Comparison of ENCODE assay signal across 13 cellular contexts in the genomic region with DNA sequence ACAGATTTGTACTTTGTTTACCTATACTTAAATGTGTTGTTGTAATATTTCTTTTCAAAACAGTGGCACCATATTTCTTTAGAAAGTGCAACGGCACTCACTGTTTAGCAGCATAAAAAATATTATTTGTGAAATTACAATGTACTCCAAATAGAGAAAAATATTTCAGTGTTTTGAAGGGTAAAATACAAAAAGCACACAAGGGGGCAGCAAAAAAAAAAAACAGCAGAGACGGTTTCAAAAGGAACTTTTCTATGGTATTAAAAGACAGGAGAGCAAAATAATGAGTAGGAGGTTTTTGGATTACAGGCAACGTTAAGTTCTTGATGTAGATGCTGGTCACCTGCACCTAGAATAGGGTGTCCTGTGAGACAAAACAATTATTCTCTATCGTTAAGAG. TPM values are rescaled to one million over a fixed set of nuclear protein-coding genes. Genes with fewer than 3 reads are reported as not detected.
A peak's percentile ranks its signal among the peaks of the same experiment; 100 is the strongest.
DNase-seq lines count a peak whose midpoint lies in the region; ATAC-seq, FAIRE-seq and TF ChIP-seq lines count a peak whose summit lies in the region.
"Had no signal": no experiment of that assay in that cellular context is flagged by ENCODE, and none has a peak within 500 bp of the region (broad histone marks: within the 10 kb centered on the region; RNA-seq: fewer than 3 reads in every experiment).

No MANE protein-coding gene starts in this region.

- H3K4me3 Mint-ChIP-seq in activated CD4-positive, alpha-beta T cell treated with anti-CD3 and anti-CD28 coated beads for 36 hours, result peak overlapping the region; percentile 12

- no peak overlapping the region for H2BK12ac ChIP-seq in H1 (ENCODE audit: low read depth, low read length)

- no peak overlapping the region for H3K18ac ChIP-seq in H1 (ENCODE audit: extremely low read depth, low read length)

- peak overlapping the region; percentile 62 for H3K4me3 ChIP-seq in MM.1S (ENCODE audit: low read length)
- H3K4me3 ChIP-seq in H1 (ENCODE audit: extremely low read depth in 1 of 4, insufficient read depth in 2 of 4, low read depth in 3 of 4, low read length in 4 of 4), result peak overlapping the region; percentile 15 to 72 (median 62); a peak in 6 of 8 replicates
- peak overlapping the region; percentile 71 for H3K4me3 ChIP-seq in osteoblast (ENCODE audit: insufficient read depth, low read length)
- H3K4me3 ChIP-seq in WERI-Rb-1 (ENCODE audit: low read depth, low read length), result no peak overlapping the region
- H3K4me3 ChIP-seq in adrenal gland, result no peak overlapping the region
- H3K4me3 ChIP-seq: mucosa of descending colon had no signal

- H2AFZ ChIP-seq in MM.1S (ENCODE audit: low read length) (no peak overlapping the region), H1 (ENCODE audit: low read length) (no peak overlapping the region), osteoblast (ENCODE audit: low read length) (no peak overlapping the region)

- WGBS in H1 (ENCODE audit: extremely low coverage in 1 of 2, insufficient coverage in 1 of 2, insufficient read length in 1 of 2, insufficient replicate concordance in 2 of 2, low coverage in 1 of 2, low lambda C conversion rate in 2 of 2, missing lambda C conversion rate in 1 of 2), 2 experiments, result 37% methylated on average over 4 of the region's 4 CpGs; no CpG with 5 or more reads in 1 of the 2 experiments
- 52 to 66% (median 65%) methylated on average over 4 of the region's 4 CpGs for WGBS in adrenal gland, 4 donors

- no peak overlapping the region for H3K27ac Mint-ChIP-seq in activated CD4-positive, alpha-beta T cell treated with anti-CD3 and anti-CD28 coated beads for 36 hours

- H3K36me3 Mint-ChIP-seq in activated CD4-positive, alpha-beta T cell treated with anti-CD3 and anti-CD28 coated beads for 36 hours (ENCODE audit: low read depth), result peaks cover 2% of the 10 kb centered on the region

- H3K27me3 Mint-ChIP-seq in activated CD4-positive, alpha-beta T cell treated with anti-CD3 and anti-CD28 coated beads for 36 hours, result peaks cover 22% of the 10 kb centered on the region

- H3K9ac ChIP-seq in MM.1S (ENCODE audit: low read length) (no peak overlapping the region), H1 (replicated peaks in 1 of 4; ENCODE audit: extremely low read depth in 1 of 4, low read depth in 3 of 4, low read length in 3 of 4) (no peak overlapping the region; a peak in 1 of 7 replicates)

- no peak for DNase-seq in activated CD4-positive, alpha-beta T cell treated with anti-CD3 and anti-CD28 coated beads for 36 hours
- DNase-seq in activated CD4-positive, alpha-beta T cell treated with anti-CD3 and anti-CD28 coated beads, Interleukin-2, amount 50 U/mL, for 4 hours, result no peak
- DNase-seq in MM.1S (peak; percentile 22), H1 (ENCODE audit: low read depth in 1 of 2, low spot score in 2 of 2) (no peak), osteoblast (ENCODE audit: insufficient read length, low spot score, missing footprints) (no peak), WERI-Rb-1 (no peak), adrenal gland (no peak), SK-N-DZ (ENCODE audit: low spot score) (no peak)
- DNase-seq: activated effector memory CD4-positive, alpha-beta T cell treated with anti-CD3 and anti-CD28 coated beads, Interleukin-2, amount 50 U/mL, for 16 hours; mucosa of descending colon; NCI-H2029 treated with DMSO at 0.1 percent for 48 hours; stimulated activated CD4-positive, alpha-beta T cell treated with anti-CD3 and anti-CD28 coated beads, Interleukin-4, amount 100 ng/mL, for 24 hours had no signal

- H4K20me1 ChIP-seq in MM.1S (ENCODE audit: insufficient read depth, low read length) (no peaks in the 10 kb centered on the region), H1 (replicated peaks in 1 of 2; ENCODE audit: control insufficient read depth in 1 of 2, insufficient read depth in 2 of 2, low read length in 2 of 2) (no peaks in the 10 kb centered on the region), osteoblast (ENCODE audit: insufficient read depth, low read length) (no peaks in the 10 kb centered on the region)

- H4K5ac ChIP-seq in H1 (ENCODE audit: insufficient read length, low read depth, low read length), result no peak overlapping the region

- H4K91ac ChIP-seq in H1 (replicated peaks; ENCODE audit: insufficient read length, low read length), result no peak overlapping the region

- H2AK5ac ChIP-seq in H1 (ENCODE audit: low read depth, low read length), result no peak overlapping the region

- no peaks in the 10 kb centered on the region for H3F3A ChIP-seq in MM.1S (ENCODE audit: insufficient read depth, low read length)

- no peak overlapping the region for H2BK5ac ChIP-seq in H1 (ENCODE audit: low read depth, low read length)

- intact Hi-C loops in activated CD4-positive, alpha-beta T cell treated with anti-CD3 and anti-CD28 coated beads for 36 hours (cut with DNase I, micrococcal nuclease), result loop anchor here in 1 of 2 experiments (10.0 kb wide), 3 partner anchors 120 to 400 kb away; a partner anchor contains a TSS
- intact Hi-C loops in adrenal gland (cut with DNase I), result no loop called here

- H3K9me3 ChIP-seq in MM.1S (replicated peaks; ENCODE audit: insufficient read depth, low read length) (no peaks in the 10 kb centered on the region), H1 (ENCODE audit: insufficient read depth in 2 of 2, low read depth in 1 of 2, low read length in 1 of 2) (no peaks in the 10 kb centered on the region), osteoblast (ENCODE audit: low read depth, low read length) (no peaks in the 10 kb centered on the region), WERI-Rb-1 (ENCODE audit: severe bottlenecking) (peaks cover 7% of the 10 kb centered on the region), adrenal gland (replicated peaks in 1 of 3) (no peaks in the 10 kb centered on the region)
- H3K9me3 ChIP-seq: mucosa of descending colon had no signal

- no peaks in the 10 kb centered on the region for H3K79me1 ChIP-seq in H1 (ENCODE audit: low read depth, low read length)

- H3K4ac ChIP-seq in H1 (replicated peaks; ENCODE audit: insufficient read length, low read depth, low read length), result no peak overlapping the region

- H3K27me3 ChIP-seq in MM.1S (replicated peaks; ENCODE audit: insufficient read depth, low read length) (no peaks in the 10 kb centered on the region), H1 (replicated peaks in 1 of 4; ENCODE audit: control insufficient read depth in 3 of 4, extremely low read depth in 1 of 4, insufficient read depth in 3 of 4, low read length in 3 of 4) (no peaks in the 10 kb centered on the region), osteoblast (ENCODE audit: insufficient read depth, low read length) (no peaks in the 10 kb centered on the region), WERI-Rb-1 (ENCODE audit: insufficient read depth, low read depth, severe bottlenecking) (peaks cover 31% of the 10 kb centered on the region), adrenal gland (peaks cover 22% of the 10 kb centered on the region)

- no peak overlapping the region for H4K8ac ChIP-seq in H1 (ENCODE audit: extremely low read depth, insufficient read depth, low read length)

- H3K9me2 ChIP-seq in MM.1S (replicated peaks; ENCODE audit: insufficient read depth, low read length), result no peaks in the 10 kb centered on the region

- H2BK20ac ChIP-seq in H1 (ENCODE audit: low read length), result no peak overlapping the region

- peaks cover 9% of the 10 kb centered on the region for H3K4me1 Mint-ChIP-seq in activated CD4-positive, alpha-beta T cell treated with anti-CD3 and anti-CD28 coated beads for 36 hours

- TF ChIP-seq POLR2A in H1 (IDR thresholded peaks at IDR 0.05; ENCODE audit: control extremely low read depth in 1 of 2, low read depth in 2 of 2, low read length in 2 of 2), result no peak
- TF ChIP-seq POLR2A in adrenal gland (IDR thresholded peaks at IDR 0.05), result no peak

- CTCF ChIA-PET in activated CD4-positive, alpha-beta T cell treated with anti-CD3 and anti-CD28 coated beads for 36 hours (lab: Charles Lee), result no interaction called here
- CTCF ChIA-PET in H1 (lab: Charles Lee; ENCODE audit: partially characterized antibody), result interaction anchor here (0.6 kb wide), 1 partner anchor 51 kb away, joined by 5 read pairs; no protein-coding TSS in a partner anchor

- H3K14ac ChIP-seq in H1 (ENCODE audit: insufficient read length), result no peak overlapping the region

- no peaks in the 10 kb centered on the region; the same call in 1 of the 2 replicates for H3K23me2 ChIP-seq in H1 (ENCODE audit: low read depth, low read length)

- no peak overlapping the region for H3K56ac ChIP-seq in H1 (replicated peaks; ENCODE audit: insufficient read length, low read depth, low read length)

- H3K27ac ChIP-seq in MM.1S (ENCODE audit: low read length) (no peak overlapping the region), H1 (ENCODE audit: low read depth, low read length) (no peak overlapping the region), osteoblast (ENCODE audit: low read depth, low read length) (no peak overlapping the region), WERI-Rb-1 (no peak overlapping the region), adrenal gland (no peak overlapping the region)

- TF ChIP-seq RAD21 in H1 (IDR thresholded peaks at IDR 0.05 in 1 of 2, conservative IDR thresholded peaks at IDR 0.05 in 1 of 2; ENCODE audit: low read depth in 2 of 2, low read length in 2 of 2), result no peak

- H3K4me1 ChIP-seq in MM.1S (ENCODE audit: low read length) (no peaks in the 10 kb centered on the region), H1 (replicated peaks in 1 of 4; ENCODE audit: control insufficient read depth in 3 of 4, insufficient read depth in 4 of 4, low read length in 3 of 4) (no peaks in the 10 kb centered on the region; a peak in 1 of 7 replicates), osteoblast (ENCODE audit: insufficient read depth, low read length) (no peaks in the 10 kb centered on the region), adrenal gland (replicated peaks in 1 of 2) (no peaks in the 10 kb centered on the region)

- H3K79me2 ChIP-seq in MM.1S (ENCODE audit: low read length) (peaks cover 21% of the 10 kb centered on the region), H1 (ENCODE audit: control insufficient read depth in 1 of 2, insufficient read depth in 2 of 2, low read length in 2 of 2) (peaks cover 0 to 38% of the 10 kb centered on the region in 2 experiments; a peak in 3 of 4 replicates), osteoblast (ENCODE audit: insufficient read depth, low read length) (no peaks in the 10 kb centered on the region)

- POLR2A ChIA-PET in activated CD4-positive, alpha-beta T cell treated with anti-CD3 and anti-CD28 coated beads for 36 hours (lab: Charles Lee), result no interaction called here
- POLR2A ChIA-PET in H1 (lab: Charles Lee; ENCODE audit: partially characterized antibody), result no interaction called here

- peak; percentile 35; the same call in 1 of the 2 replicates for TF ChIP-seq CTCF in MM.1S (IDR thresholded peaks at IDR 0.05; ENCODE audit: low read length)
- no peak for TF ChIP-seq CTCF in H1 (IDR thresholded peaks at IDR 0.05; ENCODE audit: control extremely low read depth in 1 of 3, insufficient read depth in 1 of 3, low read depth in 1 of 3, low read length in 3 of 3)
- peak; percentile 41 for TF ChIP-seq CTCF in osteoblast (IDR thresholded peaks at IDR 0.05; ENCODE audit: extremely low read depth, low read depth, low read length)
- TF ChIP-seq CTCF in WERI-Rb-1 (IDR thresholded peaks at IDR 0.05; ENCODE audit: low read depth, low read length), result no peak
- no peak for TF ChIP-seq CTCF in adrenal gland (IDR thresholded peaks at IDR 0.05)

- ATAC-seq in activated CD4-positive, alpha-beta T cell treated with anti-CD3 and anti-CD28 coated beads for 36 hours, result no peak
- ATAC-seq: esophagus mucosa, mucosa of descending colon had no signal

- FAIRE-seq in H1 (lab: Jason Lieb, UNC), result no peak

- no peak overlapping the region for H3K23ac ChIP-seq in H1 (ENCODE audit: insufficient read length)

- H2BK15ac ChIP-seq in H1 (ENCODE audit: low read length), result no peak overlapping the region

- H3K4me2 ChIP-seq in MM.1S (ENCODE audit: low read depth, low read length) (peak overlapping the region; percentile 52), H1 (ENCODE audit: insufficient read depth in 1 of 2, low read depth in 2 of 2, low read length in 2 of 2) (peak overlapping the region; percentile 59 to 65), osteoblast (ENCODE audit: insufficient read depth, low read length) (peak overlapping the region; percentile 83)

- no peak for TF ChIP-seq EP300 in H1 (IDR thresholded peaks at IDR 0.05; ENCODE audit: borderline replicate concordance in 1 of 2, low read depth in 2 of 2, low read length in 2 of 2)

- H3K9me3 Mint-ChIP-seq in activated CD4-positive, alpha-beta T cell treated with anti-CD3 and anti-CD28 coated beads for 36 hours (ENCODE audit: low read depth), result peaks cover 2% of the 10 kb centered on the region

- H3K36me3 ChIP-seq in MM.1S (replicated peaks; ENCODE audit: insufficient read depth, low read length), result no peaks in the 10 kb centered on the region
- H3K36me3 ChIP-seq in H1 (ENCODE audit: control insufficient read depth in 2 of 4, insufficient read depth in 4 of 4, low read length in 3 of 4), result peaks cover 0 to 6% (median 4%) of the 10 kb centered on the region in 4 experiments; a peak in 3 of 8 replicates
- no peaks in the 10 kb centered on the region for H3K36me3 ChIP-seq in osteoblast (ENCODE audit: insufficient read depth, low read length)
- H3K36me3 ChIP-seq in WERI-Rb-1, result no peaks in the 10 kb centered on the region
- no peaks in the 10 kb centered on the region for H3K36me3 ChIP-seq in adrenal gland (replicated peaks in 1 of 2)

- H2BK120ac ChIP-seq in H1 (replicated peaks; ENCODE audit: low read depth, low read length), result no peak overlapping the region

RNA-seq across cellular contexts. Expression of a gene that starts 2.0 kb away (rescaled TPM):
- total RNA-seq in activated CD4-positive, alpha-beta T cell treated with anti-CD3 and anti-CD28 coated beads for 36 hours, result 1 to 10 TPM; 1.9 to 2.4 TPM
- total RNA-seq in H1 (2021; fragmentation: NEBNext Ultra II Directional; extraction: Animal tissue kit (Norgen Biotek cat#: 25700)), result 37.6 and 39.3 TPM in 2 replicates
- polyA plus RNA-seq in H1 (2011; rRNA removed) (20.5 and 31.3 TPM in 2 replicates), adrenal gland (1 to 10 TPM; 1.2 to 5.0 (median 4.5) TPM)
- polyA plus RNA-seq in H1 (2011; cell fraction: cytosol; rRNA removed), result 29.5 TPM
- 11.7 TPM for polyA plus RNA-seq in H1 (2011; cell fraction: nucleus; rRNA removed)
- 21.3 to 29.4 TPM (median 23.0 TPM) in 4 replicates for polyA plus RNA-seq in H1 (2012, experiment 1 of 2)
- polyA plus RNA-seq in H1 (2012, experiment 2 of 2), result 7.2 TPM
- polyA plus RNA-seq in H1 (2013, experiment 1 of 2), result 22.2 TPM
- 23.0 TPM for polyA plus RNA-seq in H1 (2013, experiment 2 of 2)
- polyA minus RNA-seq in H1 (2011; rRNA and poly(A)+ RNA removed), result 22.3 and 25.6 TPM in 2 replicates
- polyA minus RNA-seq in H1 (2011; cell fraction: cytosol; rRNA and poly(A)+ RNA removed), result 10.5 TPM
- polyA minus RNA-seq in H1 (2011; cell fraction: nucleus; rRNA and poly(A)+ RNA removed), result 12.6 TPM
- total RNA-seq in osteoblast (17.4 and 18.3 TPM in 2 replicates), adrenal gland (1 to 10 TPM in 7 of 8 donors, under 1 TPM in 1; 0.12 to 3.7 (median 1.9) TPM)
- 73.2 and 73.7 TPM in 2 replicates for polyA plus RNA-seq in SK-N-DZ (2014; cell fraction: cytosol; rRNA removed)
- 33.4 and 34.2 TPM in 2 replicates for polyA plus RNA-seq in SK-N-DZ (2014; cell fraction: nucleus; rRNA removed)

Comparison
In these comparisons a context has a peak if more than half of its experiments do, and no peak if none do; other contexts are left out.
1. H3K4me3 ChIP-seq: peak in MM.1S (single experiment), H1 (4 of 4) and osteoblast (single experiment); none in WERI-Rb-1 (single experiment) and adrenal gland (0 of 4).
2. CTCF ChIP-seq: peak in MM.1S (single experiment) and osteoblast (single experiment); none in H1 (0 of 3), WERI-Rb-1 (single experiment) and adrenal gland (0 of 6).
3. Peak in every context shown above with its lines, with median percentiles within 50 percentile points of each other: H3K4me2 ChIP-seq.